Comparison of ENCODE assay signal across 9 cellular contexts in the genomic region with DNA sequence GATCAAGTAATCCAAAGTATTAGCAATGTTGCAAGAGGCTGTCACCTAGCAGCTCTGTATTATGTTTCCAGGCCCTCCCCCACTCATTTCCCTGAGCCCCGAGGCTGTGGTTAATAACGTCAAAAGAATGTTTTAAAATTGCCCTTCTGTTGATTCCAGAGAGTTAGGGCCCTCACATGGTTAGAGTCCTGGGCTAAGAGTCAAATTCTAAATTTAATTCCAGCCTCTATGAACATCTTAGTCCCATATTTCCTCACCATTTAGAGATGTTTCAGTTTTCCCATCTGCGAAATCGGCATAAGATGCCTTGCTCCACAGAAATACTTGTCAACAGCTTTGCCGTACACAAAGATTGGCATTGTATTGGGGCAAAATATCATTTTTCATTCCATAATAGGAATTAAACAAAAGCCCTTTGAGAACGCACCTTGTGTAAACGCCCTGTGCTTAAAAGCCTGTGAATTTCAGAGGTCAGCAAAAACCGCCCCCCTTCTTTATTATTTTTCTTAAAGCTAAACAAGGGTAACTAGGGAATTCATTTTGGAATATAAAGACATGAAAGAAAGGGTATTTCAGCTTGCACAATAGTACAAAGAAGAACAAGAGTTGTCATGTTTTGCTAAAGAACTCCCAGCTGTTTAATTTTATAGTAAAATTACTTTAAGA.
DNase-seq lines count a peak whose midpoint lies in the region; ATAC-seq and TF ChIP-seq lines count a peak whose summit lies in the region.
"Had no signal": no experiment of that assay in that cellular context is flagged by ENCODE, and none has a peak within 500 bp of the region (broad histone marks: within the 10 kb centered on the region; RNA-seq: fewer than 3 reads in every experiment).

No MANE protein-coding gene starts in this region.

- H3K4me3 ChIP-seq in epithelial cell of esophagus (ENCODE audit: low read length) = no peak overlapping the region
- H3K4me3 ChIP-seq in prostate gland = no peak overlapping the region
- H3K4me3 ChIP-seq in neuronal stem cell (ENCODE audit: low read length in 2 of 2) = no peak overlapping the region
- H3K4me3 ChIP-seq: K562 had no signal

- no peak overlapping the region for H3K4ac ChIP-seq in neuronal stem cell (ENCODE audit: low read length)

- no peak overlapping the region for H2BK5ac ChIP-seq in neuronal stem cell (ENCODE audit: low read length)

- no peak overlapping the region for H3K4me2 ChIP-seq in neuronal stem cell (ENCODE audit: insufficient read depth, low read length, poor library complexity, severe bottlenecking)

- no peak overlapping the region for H3K18ac ChIP-seq in neuronal stem cell (ENCODE audit: low read length)

- WGBS in prostate gland = 40% methylated on average over 8 of the region's 8 CpGs
- WGBS in neuronal stem cell (ENCODE audit: extremely low coverage in 2 of 2, insufficient read length in 2 of 2, insufficient replicate concordance in 1 of 2), 2 donors = no CpG with 5 or more reads among the region's 8 CpGs

- H3K27me3 ChIP-seq in prostate gland (replicated peaks; ENCODE audit: insufficient read depth) (no peaks in the 10 kb centered on the region), neuronal stem cell (ENCODE audit: control insufficient read depth in 3 of 3, insufficient read depth in 3 of 3, low read depth in 1 of 3, low read length in 3 of 3) (no peaks in the 10 kb centered on the region)

- H3K27ac ChIP-seq in prostate gland (peak overlapping the region; percentile 54 to 69), neuronal stem cell (replicated peaks; ENCODE audit: low read length) (no peak overlapping the region)

- no peak overlapping the region for H2BK15ac ChIP-seq in neuronal stem cell (ENCODE audit: low read length)

- H3K23ac ChIP-seq in neuronal stem cell (ENCODE audit: low read depth, low read length, poor library complexity) = no peak overlapping the region

- no peak overlapping the region for H3K14ac ChIP-seq in neuronal stem cell (ENCODE audit: low read length)

- H2BK12ac ChIP-seq in neuronal stem cell (ENCODE audit: low read length) = no peak overlapping the region

- no peak overlapping the region for H3K9ac ChIP-seq in neuronal stem cell (ENCODE audit: low read depth, low read length, poor library complexity)

- no peak overlapping the region for H4K91ac ChIP-seq in neuronal stem cell (ENCODE audit: low read depth, low read length, poor library complexity)

- H3K9me3 ChIP-seq in prostate gland = no peaks in the 10 kb centered on the region
- no peaks in the 10 kb centered on the region for H3K9me3 ChIP-seq in neuronal stem cell (replicated peaks in 1 of 2; ENCODE audit: control insufficient read depth in 2 of 2, insufficient read depth in 1 of 2, low read depth in 1 of 2, low read length in 2 of 2)

- H2AK5ac ChIP-seq in neuronal stem cell (ENCODE audit: low read depth, low read length) = no peak overlapping the region

- no peak overlapping the region for H2AFZ ChIP-seq in neuronal stem cell (ENCODE audit: low read length)

- no peak overlapping the region for H2BK120ac ChIP-seq in neuronal stem cell (ENCODE audit: low read depth, low read length)

- H3K79me1 ChIP-seq in neuronal stem cell (ENCODE audit: low read depth, low read length) = no peaks in the 10 kb centered on the region

- TF ChIP-seq CTCF in epithelial cell of esophagus (IDR thresholded peaks at IDR 0.05; ENCODE audit: insufficient read depth, low read depth, low read length, missing control alignments) (no peak), prostate gland (IDR thresholded peaks at IDR 0.05) (no peak)

- no peak for ATAC-seq in GM19324 (IDR thresholded peaks at IDR 0.05; ENCODE audit: low FRiP score, unreplicated experiment)
- no peak for ATAC-seq in HG02642 (IDR thresholded peaks at IDR 0.05; ENCODE audit: poor library complexity, unreplicated experiment)
- ATAC-seq: K562 had no signal

- no peak for TF ChIP-seq POLR2A in prostate gland (IDR thresholded peaks at IDR 0.05)

- H4K8ac ChIP-seq in neuronal stem cell (ENCODE audit: low read depth, low read length) = no peak overlapping the region

- H3K36me3 ChIP-seq in prostate gland (no peaks in the 10 kb centered on the region), neuronal stem cell (replicated peaks in 1 of 2; ENCODE audit: control insufficient read depth in 2 of 2, insufficient read depth in 2 of 2, low read length in 2 of 2) (no peaks in the 10 kb centered on the region)

- intact Hi-C loops in prostate gland (cut with DNase I) = loop anchor here (2.0 to 10.0 kb wide), 2 partner anchors 208 to 338 kb away; a partner anchor contains a TSS

- DNase-seq in DMS114 treated with DMSO at 0.1 percent for 48 hours (lab: John Stamatoyannopoulos, UW; ENCODE audit: unreplicated experiment) = peak; percentile 25
- DNase-seq in NCI-H748 (lab: John Stamatoyannopoulos, UW; ENCODE audit: unreplicated experiment) = peak; percentile 75
- peak; percentile 76 for DNase-seq in epithelial cell of esophagus (ENCODE audit: low read depth)
- DNase-seq in prostate gland (ENCODE audit: low spot score) = no peak
- no peak for DNase-seq in neuronal stem cell (ENCODE audit: low spot score)
- no peak for DNase-seq in SKM-1 (lab: John Stamatoyannopoulos, UW; ENCODE audit: unreplicated experiment)

- H3K4me1 ChIP-seq in prostate gland (replicated peaks) (peaks cover 16% of the 10 kb centered on the region), neuronal stem cell (ENCODE audit: control insufficient read depth in 2 of 2, insufficient read depth in 1 of 2, low read depth in 1 of 2, low read length in 2 of 2) (peaks cover 7 to 16% of the 10 kb centered on the region in 2 donors)

Comparison
In these comparisons a context has a peak if more than half of its experiments do, and no peak if none do; other contexts are left out.
1. DNase-seq: peak in DMS114 treated with DMSO at 0.1 percent for 48 hours (single experiment), NCI-H748 (single experiment) and epithelial cell of esophagus (single experiment); none in prostate gland (single experiment), neuronal stem cell (single experiment) and SKM-1 (single experiment).